Comparison of ENCODE assay signal across 10 cellular contexts in genomic region chr7:144090667-144091066, GRCh38. TPM values are rescaled to one million over a fixed set of nuclear protein-coding genes. Genes with fewer than 3 reads are reported as not detected.
"Had no signal": no experiment of that assay in that cellular context is flagged by ENCODE, and none has a peak within 500 bp of the region (broad histone marks: within the 10 kb centered on the region; RNA-seq: fewer than 3 reads in every experiment).

No MANE protein-coding gene starts in this region.

- H3K9me3 ChIP-seq: HAP-1 had no signal

- ATAC-seq: GM23338, HCT116 had no signal

- H2AFZ ChIP-seq: GM23338 had no signal

- H3K4me2 ChIP-seq: GM23338, KMS-11 had no signal

- DNase-seq: H7, IMR-90, KBM-7 had no signal

- H3K9ac ChIP-seq: KMS-11 had no signal

- H3K4me3 ChIP-seq: GM23338, HAP-1 had no signal

- H3K36me3 ChIP-seq: HAP-1 had no signal

- H3K4me1 ChIP-seq: HAP-1 had no signal

- H3K4me1 Mint-ChIP-seq: GM23338 had no signal

- H3K27ac Mint-ChIP-seq: GM23338 had no signal

- H3K27ac ChIP-seq: KMS-11 had no signal

- H3K4me3 Mint-ChIP-seq: GM23338 had no signal

- FAIRE-seq: HTR-8/SVneo had no signal

RNA-seq across cellular contexts. Expression of gene OR2A12, which starts 4.6 kb away (rescaled TPM):
- total RNA-seq: GM23338, H4, H7, HT-29, IMR-90 had no signal
- polyA plus RNA-seq: GM23338, IMR-90 had no signal

RNA-seq across cellular contexts. Expression of gene OR2A2, which starts 18.7 kb away (rescaled TPM):
- total RNA-seq: GM23338, H4, H7, HT-29, IMR-90 had no signal
- polyA plus RNA-seq: GM23338, IMR-90 had no signal

RNA-seq across cellular contexts. Expression of gene OR2A25, which starts 21.1 kb away (rescaled TPM):
- total RNA-seq: GM23338, H4, H7, HT-29, IMR-90 had no signal
- polyA plus RNA-seq: GM23338, IMR-90 had no signal

RNA-seq across cellular contexts. Expression of gene OR2A14, which starts 32.3 kb away (rescaled TPM):
- total RNA-seq: GM23338, H4, H7, HT-29, IMR-90 had no signal
- polyA plus RNA-seq: GM23338, IMR-90 had no signal

RNA-seq across cellular contexts. Expression of gene OR2A5, which starts 41.9 kb away (rescaled TPM):
- total RNA-seq: GM23338, H4, H7, HT-29, IMR-90 had no signal
- polyA plus RNA-seq: GM23338, IMR-90 had no signal
